ENCODE assay signal across 20 cellular contexts in genomic region chr1:228292609-228292911, GRCh38.
DNase-seq lines count a peak whose midpoint lies in the region; ATAC-seq and TF ChIP-seq lines count a peak whose summit lies in the region.
"Had no signal": no experiment of that assay in that cellular context is flagged by ENCODE, and none has a peak within 500 bp of the region (broad histone marks: within the 10 kb centered on the region; RNA-seq: fewer than 3 reads in every experiment).

No MANE protein-coding gene starts in this region.

- H3K9me3 ChIP-seq in neural progenitor cell (ENCODE audit: low read depth) = no peaks in the 10 kb centered on the region
- H3K9me3 ChIP-seq in aorta (ENCODE audit: control insufficient read depth, low read length) = no peaks in the 10 kb centered on the region
- H3K9me3 ChIP-seq in lower lobe of right lung = no peaks in the 10 kb centered on the region

- H3K79me2 ChIP-seq in neural progenitor cell (ENCODE audit: low read depth) = no peaks in the 10 kb centered on the region

- DNase-seq in left ventricle myocardium superior (peak; percentile 13), cardiac septum (ENCODE audit: low spot score) (no peak), neural progenitor cell (ENCODE audit: low spot score) (no peak), aorta (peak; percentile 21 to 52), NCI-H187 (lab: John Stamatoyannopoulos, UW) (no peak), lower lobe of right lung (no peak)
- no peak for DNase-seq in central memory CD8-positive, alpha-beta T cell (ENCODE audit: low spot score in 2 of 2)
- DNase-seq: C1 segment of cervical spinal cord; CD4-positive, alpha-beta memory T cell; COR-L47; DMS53; H7; NCI-H1105 treated with DMSO at 0.1 percent for 48 hours; NCI-H2029; NCI-H2227 treated with DMSO at 0.1 percent for 48 hours; NCI-H526 treated with DMSO at 0.1 percent for 48 hours; PC-9; SHP77 had no signal

- ATAC-seq in left ventricle myocardium superior = peak; percentile 6
- no peak for ATAC-seq in central memory CD8-positive, alpha-beta T cell (replicated peaks; ENCODE audit: extremely low read depth, poor library complexity, severe bottlenecking)
- no peak for ATAC-seq in aorta (ENCODE audit: low FRiP score)
- no peak for ATAC-seq in lower lobe of right lung
- ATAC-seq: A549 had no signal

- 91 to 94% methylated on average over 9 of the region's 9 CpGs for WGBS in aorta, 2 donors

- TF ChIP-seq CTCF in neural progenitor cell (IDR thresholded peaks at IDR 0.05) = no peak
- TF ChIP-seq CTCF in lower lobe of right lung (IDR thresholded peaks at IDR 0.05) = no peak

- no peaks in the 10 kb centered on the region for H3K27me3 Mint-ChIP-seq in central memory CD8-positive, alpha-beta T cell
- H3K27me3 Mint-ChIP-seq in neural progenitor cell (ENCODE audit: insufficient read depth, low read depth) = peaks cover 6% of the 10 kb centered on the region
- H3K27me3 Mint-ChIP-seq: CD4-positive, alpha-beta memory T cell had no signal

- H3K9me3 Mint-ChIP-seq in central memory CD8-positive, alpha-beta T cell = peaks cover 7% of the 10 kb centered on the region
- H3K9me3 Mint-ChIP-seq in neural progenitor cell = peaks cover 2% of the 10 kb centered on the region

- H3F3A ChIP-seq in neural progenitor cell (ENCODE audit: low read depth) = no peaks in the 10 kb centered on the region

- H3K27ac ChIP-seq in neural progenitor cell = no peak overlapping the region
- H3K27ac ChIP-seq in aorta (ENCODE audit: low read depth in 1 of 2, low read length in 2 of 2) = no peak overlapping the region
- no peak overlapping the region for H3K27ac ChIP-seq in lower lobe of right lung
- H3K27ac ChIP-seq: A549, GM23248, PC-9 had no signal

- H4K20me1 ChIP-seq in neural progenitor cell (ENCODE audit: low read depth) = no peaks in the 10 kb centered on the region

- H2AFZ ChIP-seq in neural progenitor cell (replicated peaks) = no peak overlapping the region
- H2AFZ ChIP-seq: GM23248, PC-9 had no signal

- H3K4me1 ChIP-seq in neural progenitor cell (no peaks in the 10 kb centered on the region), aorta (ENCODE audit: control insufficient read depth in 1 of 2, insufficient read depth in 2 of 2, low read length in 2 of 2) (no peaks in the 10 kb centered on the region), lower lobe of right lung (no peaks in the 10 kb centered on the region)
- H3K4me1 ChIP-seq: A549 had no signal

- no peak overlapping the region for H3K4me2 ChIP-seq in neural progenitor cell
- H3K4me2 ChIP-seq: A549, PC-9 had no signal

- H3K27me3 ChIP-seq in neural progenitor cell (no peaks in the 10 kb centered on the region), aorta (ENCODE audit: control insufficient read depth in 1 of 2, insufficient read depth in 2 of 2, low read length in 1 of 2) (no peaks in the 10 kb centered on the region), lower lobe of right lung (ENCODE audit: low read depth) (no peaks in the 10 kb centered on the region)

- no peak overlapping the region for H3K4me3 ChIP-seq in neural progenitor cell
- no peak overlapping the region for H3K4me3 ChIP-seq in aorta (ENCODE audit: low read length in 2 of 2)
- no peak overlapping the region for H3K4me3 ChIP-seq in lower lobe of right lung
- H3K4me3 ChIP-seq: A549, GM23248, PC-9 had no signal

- no peak overlapping the region for H3K4me3 Mint-ChIP-seq in central memory CD8-positive, alpha-beta T cell
- H3K4me3 Mint-ChIP-seq in neural progenitor cell = no peak overlapping the region

- no peaks in the 10 kb centered on the region for H3K36me3 Mint-ChIP-seq in central memory CD8-positive, alpha-beta T cell (ENCODE audit: insufficient read depth)
- H3K36me3 Mint-ChIP-seq in neural progenitor cell = peaks cover 35% of the 10 kb centered on the region

- intact Hi-C loops in left ventricle myocardium superior (cut with micrococcal nuclease) (no loop called here), cardiac septum (cut with DNase I) (no loop called here), aorta (cut with DNase I) (no loop called here), lower lobe of right lung (cut with DNase I) (no loop called here)

- H3K27ac Mint-ChIP-seq in central memory CD8-positive, alpha-beta T cell (ENCODE audit: low read depth) = peak overlapping the region; percentile 74
- peak overlapping the region; percentile 69 for H3K27ac Mint-ChIP-seq in neural progenitor cell

- no peak overlapping the region for H3K9ac ChIP-seq in neural progenitor cell
- H3K9ac ChIP-seq: GM23248 had no signal

- H3K36me3 ChIP-seq in neural progenitor cell = no peaks in the 10 kb centered on the region
- no peaks in the 10 kb centered on the region for H3K36me3 ChIP-seq in aorta (ENCODE audit: control insufficient read depth in 1 of 2, insufficient read depth in 2 of 2, low read length in 1 of 2)
- peaks cover 8% of the 10 kb centered on the region for H3K36me3 ChIP-seq in lower lobe of right lung

- peaks cover 23% of the 10 kb centered on the region for H3K4me1 Mint-ChIP-seq in central memory CD8-positive, alpha-beta T cell
- no peaks in the 10 kb centered on the region for H3K4me1 Mint-ChIP-seq in neural progenitor cell

Comparison
In these comparisons a context has a peak if more than half of its experiments do, and no peak if none do; other contexts are left out.
1. DNase-seq: peak in left ventricle myocardium superior (single experiment) and aorta (2 of 2); none in cardiac septum (single experiment), central memory CD8-positive, alpha-beta T cell (0 of 2), neural progenitor cell (single experiment), NCI-H187 (0 of 2) and lower lobe of right lung (single experiment).